Comparison of ENCODE assay signal across 8 cellular contexts in the genomic region with DNA sequence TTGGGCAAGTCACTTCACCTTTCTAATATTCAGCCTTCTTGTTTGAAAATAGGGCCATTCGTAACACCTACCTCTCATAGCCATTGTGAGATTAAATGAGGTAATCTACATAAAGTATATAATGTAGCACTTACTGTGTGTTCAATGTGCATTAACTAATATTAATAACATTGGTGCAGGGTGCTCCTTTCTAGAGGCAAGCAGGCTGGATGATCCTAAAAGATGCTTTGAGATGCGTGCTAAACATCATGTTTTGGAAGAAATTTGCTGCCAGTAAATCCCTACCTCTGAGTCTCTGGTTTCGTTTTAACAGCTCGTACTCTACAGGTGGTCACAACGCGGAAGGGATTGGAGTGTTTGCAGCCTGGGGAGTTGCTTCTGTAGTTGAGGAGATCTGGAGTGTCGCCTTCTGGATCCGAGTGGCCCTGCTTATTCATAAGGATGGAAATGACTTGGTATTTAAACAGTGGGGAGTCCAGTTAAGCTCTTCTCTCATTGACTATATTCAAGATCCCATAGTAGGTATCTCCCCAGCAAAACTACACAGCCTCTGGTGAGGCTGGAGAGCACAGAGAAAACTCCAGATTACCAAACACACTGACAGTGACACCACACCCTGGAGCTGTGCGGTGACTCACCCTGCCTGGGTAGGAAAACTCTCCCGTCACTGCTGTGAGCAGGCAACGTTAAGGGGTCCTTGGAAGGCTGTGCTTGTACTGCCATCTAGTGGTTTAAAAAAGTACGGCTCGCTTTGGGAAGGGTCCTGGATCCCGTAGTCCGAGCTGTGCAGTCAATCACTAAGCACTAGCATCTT.
DNase-seq lines count a peak whose midpoint lies in the region; TF ChIP-seq lines count a peak whose summit lies in the region.

No MANE protein-coding gene starts in this region.

- WGBS in neuronal stem cell (ENCODE audit: extremely low coverage in 2 of 2, insufficient read length in 2 of 2, insufficient replicate concordance in 1 of 2), 2 donors: no CpG with 5 or more reads among the region's 15 CpGs
- 30% methylated on average over 15 of the region's 15 CpGs for WGBS in suprapubic skin

- no peaks in the 10 kb centered on the region for H3K27me3 ChIP-seq in MG63
- no peaks in the 10 kb centered on the region for H3K27me3 ChIP-seq in neuronal stem cell (ENCODE audit: control insufficient read depth in 3 of 3, insufficient read depth in 3 of 3, low read depth in 1 of 3, low read length in 3 of 3)
- no peaks in the 10 kb centered on the region for H3K27me3 ChIP-seq in suprapubic skin

- no peak for TF ChIP-seq POLR2A in suprapubic skin (IDR thresholded peaks at IDR 0.05)

- no peak overlapping the region for H4K91ac ChIP-seq in neuronal stem cell (ENCODE audit: low read depth, low read length, poor library complexity)

- no peak for TF ChIP-seq EP300 in suprapubic skin (IDR thresholded peaks at IDR 0.05)

- peaks cover 4% of the 10 kb centered on the region for H3K36me3 Mint-ChIP-seq in activated T-helper 1 cell treated with anti-CD3 and anti-CD28 coated beads, Interleukin-12 subunit alpha, Interleukin-12 subunit beta, Interleukin-2, Interleukin-4 antibody, amounts not matched to agents 30 ng/mL and 10 ng/mL and 1 ng/mL, durations not matched to agents 14 hours and 24 hours and 36 hours (ENCODE audit: low read depth)

- H3K27ac Mint-ChIP-seq in activated T-helper 1 cell treated with anti-CD3 and anti-CD28 coated beads, Interleukin-12 subunit alpha, Interleukin-12 subunit beta, Interleukin-2, Interleukin-4 antibody, amounts not matched to agents 30 ng/mL and 10 ng/mL and 1 ng/mL, durations not matched to agents 14 hours and 24 hours and 36 hours: peak overlapping the region; percentile 85

- no peak overlapping the region for H3K18ac ChIP-seq in neuronal stem cell (ENCODE audit: low read length)

- H3K9me3 Mint-ChIP-seq in activated T-helper 1 cell treated with anti-CD3 and anti-CD28 coated beads, Interleukin-12 subunit alpha, Interleukin-12 subunit beta, Interleukin-2, Interleukin-4 antibody, amounts not matched to agents 30 ng/mL and 10 ng/mL and 1 ng/mL, durations not matched to agents 14 hours and 24 hours and 36 hours: peaks cover 7% of the 10 kb centered on the region

- H2AK5ac ChIP-seq in neuronal stem cell (ENCODE audit: low read depth, low read length): no peak overlapping the region

- no peak overlapping the region for H2BK12ac ChIP-seq in neuronal stem cell (ENCODE audit: low read length)

- H3K4me2 ChIP-seq in neuronal stem cell (ENCODE audit: insufficient read depth, low read length, poor library complexity, severe bottlenecking): no peak overlapping the region

- intact Hi-C loops in activated T-helper 1 cell treated with anti-CD3 and anti-CD28 coated beads, Interleukin-12 subunit alpha, Interleukin-12 subunit beta, Interleukin-2, Interleukin-4 antibody, amounts not matched to agents 30 ng/mL and 10 ng/mL and 1 ng/mL, durations not matched to agents 14 hours and 24 hours and 36 hours (cut with micrococcal nuclease): loop anchor here (1.0 to 5.0 kb wide), 16 partner anchors 68 to 1047 kb away; a partner anchor contains a TSS

- no peaks in the 10 kb centered on the region for H3K4me1 ChIP-seq in HEK293 (ENCODE audit: control insufficient read depth, insufficient read depth, low read length)
- peaks cover 4 to 6% of the 10 kb centered on the region in 2 donors for H3K4me1 ChIP-seq in neuronal stem cell (ENCODE audit: control insufficient read depth in 2 of 2, insufficient read depth in 1 of 2, low read depth in 1 of 2, low read length in 2 of 2)
- H3K4me1 ChIP-seq in suprapubic skin: peaks cover 8% of the 10 kb centered on the region

- H3K23ac ChIP-seq in neuronal stem cell (ENCODE audit: low read depth, low read length, poor library complexity): no peak overlapping the region

- H3K27ac ChIP-seq in HEK293 (ENCODE audit: extremely low read depth, low read depth, low read length) (no peak overlapping the region), neuronal stem cell (replicated peaks; ENCODE audit: low read length) (no peak overlapping the region), suprapubic skin (peak overlapping the region; percentile 42)

- H3K79me1 ChIP-seq in neuronal stem cell (ENCODE audit: low read depth, low read length): no peaks in the 10 kb centered on the region

- no peak overlapping the region for H3K4ac ChIP-seq in neuronal stem cell (ENCODE audit: low read length)

- H3K4me1 Mint-ChIP-seq in activated T-helper 1 cell treated with anti-CD3 and anti-CD28 coated beads, Interleukin-12 subunit alpha, Interleukin-12 subunit beta, Interleukin-2, Interleukin-4 antibody, amounts not matched to agents 30 ng/mL and 10 ng/mL and 1 ng/mL, durations not matched to agents 14 hours and 24 hours and 36 hours (ENCODE audit: low read depth): peaks cover 56% of the 10 kb centered on the region

- H3K9ac ChIP-seq in neuronal stem cell (ENCODE audit: low read depth, low read length, poor library complexity): no peak overlapping the region

- peak overlapping the region; percentile 3 for H3K4me3 Mint-ChIP-seq in activated T-helper 1 cell treated with anti-CD3 and anti-CD28 coated beads, Interleukin-12 subunit alpha, Interleukin-12 subunit beta, Interleukin-2, Interleukin-4 antibody, amounts not matched to agents 30 ng/mL and 10 ng/mL and 1 ng/mL, durations not matched to agents 14 hours and 24 hours and 36 hours

- H2BK5ac ChIP-seq in neuronal stem cell (ENCODE audit: low read length): no peak overlapping the region

- CTCF ChIA-PET in HEK293 (lab: Yijun Ruan, JAX): interaction anchor here (0.6 to 9.2 kb wide), 64 partner anchors 11 to 1069 kb away, joined by 3 to 185 read pairs (median 4); a partner anchor contains a TSS

- no peak overlapping the region for H3K14ac ChIP-seq in neuronal stem cell (ENCODE audit: low read length)

- H3K9me3 ChIP-seq in HEK293 (ENCODE audit: control insufficient read depth, insufficient read depth, low read depth, low read length) (no peaks in the 10 kb centered on the region), MG63 (no peaks in the 10 kb centered on the region), neuronal stem cell (replicated peaks in 1 of 2; ENCODE audit: control insufficient read depth in 2 of 2, insufficient read depth in 1 of 2, low read depth in 1 of 2, low read length in 2 of 2) (peaks cover 0 to 3% of the 10 kb centered on the region in 2 donors), suprapubic skin (no peaks in the 10 kb centered on the region)

- H3K27me3 Mint-ChIP-seq in activated T-helper 1 cell treated with anti-CD3 and anti-CD28 coated beads, Interleukin-12 subunit alpha, Interleukin-12 subunit beta, Interleukin-2, Interleukin-4 antibody, amounts not matched to agents 30 ng/mL and 10 ng/mL and 1 ng/mL, durations not matched to agents 14 hours and 24 hours and 36 hours (ENCODE audit: insufficient read depth): peaks cover 2% of the 10 kb centered on the region

- no peak overlapping the region for H3K4me3 ChIP-seq in HEK293 (ENCODE audit: low read depth, low read length)
- H3K4me3 ChIP-seq in MG63: no peak overlapping the region
- no peak overlapping the region for H3K4me3 ChIP-seq in neuronal stem cell (ENCODE audit: low read length in 2 of 2)
- no peak overlapping the region for H3K4me3 ChIP-seq in suprapubic skin

- H2BK120ac ChIP-seq in neuronal stem cell (ENCODE audit: low read depth, low read length): no peak overlapping the region

- peak overlapping the region; percentile 1 for H2BK15ac ChIP-seq in neuronal stem cell (ENCODE audit: low read length)

- H3K36me3 ChIP-seq in HEK293 (ENCODE audit: control insufficient read depth in 2 of 2, insufficient read depth in 1 of 2, low read length in 2 of 2): no peaks in the 10 kb centered on the region
- no peaks in the 10 kb centered on the region for H3K36me3 ChIP-seq in MG63
- no peaks in the 10 kb centered on the region for H3K36me3 ChIP-seq in neuronal stem cell (replicated peaks in 1 of 2; ENCODE audit: control insufficient read depth in 2 of 2, insufficient read depth in 2 of 2, low read length in 2 of 2)
- no peaks in the 10 kb centered on the region for H3K36me3 ChIP-seq in suprapubic skin

- peak; percentile 88 for TF ChIP-seq CTCF in HEK293 (tag by site-specific recombination; IDR thresholded peaks at IDR 0.05)
- TF ChIP-seq CTCF in suprapubic skin (IDR thresholded peaks at IDR 0.05): peak; percentile 83 to 93

- POLR2A ChIA-PET in HEK293 (lab: Yijun Ruan, JAX): interaction anchor here (0.6 to 1.1 kb wide), 5 partner anchors 68 to 643 kb away, joined by 3 to 7 read pairs (median 3); no protein-coding TSS in a partner anchor

- DNase-seq in GM03348 (ENCODE audit: low spot score) (peak; percentile 95), MG63 (peak; percentile 91), RPMI8226 (peak; percentile 79), fibroblast of peridontal ligament (ENCODE audit: extremely low read depth) (peak; percentile 96), neuronal stem cell (ENCODE audit: low spot score) (peak; percentile 90), suprapubic skin (ENCODE audit: low spot score in 2 of 2) (peak; percentile 92 to 93)
- DNase-seq in activated T-helper 1 cell treated with anti-CD3 and anti-CD28 coated beads, Interleukin-12 subunit alpha, Interleukin-12 subunit beta, Interleukin-2, Interleukin-4 antibody, amounts not matched to agents 30 ng/mL and 10 ng/mL and 1 ng/mL, durations not matched to agents 14 hours and 24 hours and 36 hours (ENCODE audit: low spot score): peak; percentile 76

- H4K8ac ChIP-seq in neuronal stem cell (ENCODE audit: low read depth, low read length): no peak overlapping the region

- H2AFZ ChIP-seq in neuronal stem cell (ENCODE audit: low read length): peak overlapping the region; percentile 66

TF ChIP-seq in HEK293, 187 proteins besides CTCF, POLR2A, EP300 and RAD21 (continues in another document):
- TF ChIP-seq ZNF184 (tag by site-specific recombination; IDR thresholded peaks at IDR 0.05): peak; percentile 58; the same call in 1 of the 2 replicates
- TF ChIP-seq, protein P1, sequence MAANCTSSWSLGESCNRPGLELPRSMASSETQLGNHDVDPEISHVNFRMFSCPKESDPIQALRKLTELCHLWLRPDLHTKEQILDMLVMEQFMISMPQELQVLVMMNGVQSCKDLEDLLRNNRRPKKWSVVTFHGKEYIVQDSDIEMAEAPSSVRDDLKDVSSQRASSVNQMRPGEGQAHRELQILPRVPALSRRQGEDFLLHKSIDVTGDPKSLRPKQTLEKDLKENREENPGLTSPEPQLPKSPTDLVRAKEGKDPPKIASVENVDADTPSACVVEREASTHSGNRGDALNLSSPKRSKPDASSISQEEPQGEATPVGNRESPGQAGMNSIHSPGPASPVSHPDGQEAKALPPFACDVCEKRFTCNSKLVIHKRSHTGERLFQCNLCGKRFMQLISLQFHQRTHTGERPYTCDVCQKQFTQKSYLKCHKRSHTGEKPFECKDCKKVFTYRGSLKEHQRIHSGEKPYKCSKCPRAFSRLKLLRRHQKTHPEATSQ (tag by site-specific recombination; IDR thresholded peaks at IDR 0.05): 0 out of 2 replicates have a peak, but pooled peaks have one; percentile 29
- TF ChIP-seq KLF10 (tag by site-specific recombination; IDR thresholded peaks at IDR 0.05): peak; percentile 40; the same call in 1 of the 2 replicates
- TF ChIP-seq ZBTB20 (tag by site-specific recombination; IDR thresholded peaks at IDR 0.05): 0 out of 2 replicates have a peak, but pooled peaks have one; percentile 31
- TF ChIP-seq ZNF830 (tag by site-specific recombination; IDR thresholded peaks at IDR 0.05; ENCODE audit: low read depth): no peak
- no peak for TF ChIP-seq KLF7 (tag by site-specific recombination; IDR thresholded peaks at IDR 0.05; ENCODE audit: borderline replicate concordance)
